ENCODE assay signal across 8 cellular contexts in the genomic region with DNA sequence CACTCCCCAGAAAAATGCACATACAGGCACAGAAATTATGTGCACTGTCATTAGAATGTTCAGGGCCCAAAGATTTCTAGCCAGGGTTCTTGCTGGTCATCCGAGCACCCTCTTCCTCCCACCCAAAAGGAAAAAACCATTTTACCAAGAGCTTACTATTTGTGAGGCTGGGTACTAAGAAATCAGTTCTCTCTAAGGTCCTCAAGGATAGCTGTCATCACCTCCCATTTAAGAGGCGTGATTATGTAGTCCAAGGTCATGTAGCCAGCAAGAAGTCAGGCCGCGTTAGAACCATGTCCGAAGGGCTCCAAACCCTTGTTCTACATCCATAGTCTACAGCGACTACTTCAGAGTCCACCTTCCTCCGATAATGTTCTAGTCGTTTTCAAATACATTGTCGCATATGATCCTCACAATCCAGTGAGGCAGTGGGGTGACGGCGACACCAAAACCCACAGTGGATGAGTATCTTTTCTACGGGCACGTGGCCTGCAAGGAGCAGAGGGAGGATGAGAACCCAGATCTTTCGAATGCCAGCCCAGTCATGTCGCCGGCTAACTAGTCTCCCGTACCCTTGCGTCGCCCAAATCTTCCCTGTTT. TPM values are rescaled to one million over a fixed set of nuclear protein-coding genes. Genes with fewer than 3 reads are reported as not detected.
DNase-seq lines count a peak whose midpoint lies in the region; ATAC-seq and TF ChIP-seq lines count a peak whose summit lies in the region.

No MANE protein-coding gene starts in this region.

- BruUV-seq in Panc1 (replicated peaks; lab: Mats Ljungman, UMichigan) = TSS peak; percentile 93

- intact Hi-C loops in Panc1 (cut with micrococcal nuclease; ENCODE audit: unreplicated experiment) = no loop called here

- H3K4me3 ChIP-seq in Panc1 (ENCODE audit: low read depth in 2 of 2, low read length in 2 of 2) (peak overlapping the region; percentile 77 to 99), astrocyte of the cerebellum (ENCODE audit: low read depth, low read length) (peak overlapping the region; percentile 98)

- POLR2A ChIA-PET in Panc1 (lab: Charles Lee) = interaction anchor here (0.5 to 1.2 kb wide), 3 partner anchors 12 to 215 kb away, joined by 3 read pairs; a partner anchor contains a TSS

- in situ Hi-C loops in Panc1 (cut with HindIII; ENCODE audit: low pct_unique_long_range_greater_than_20kb, low sequenced_read_pairs) = no loop called here
- in situ Hi-C loops in astrocyte of the cerebellum (cut with HindIII; ENCODE audit: low sequenced_read_pairs) = no loop called here

- peak overlapping the region; percentile 76 for H3K27ac ChIP-seq in 22Rv1
- H3K27ac ChIP-seq in Panc1 (ENCODE audit: low read length) = peak overlapping the region; percentile 92

- peaks cover 35% of the 10 kb centered on the region for H3K36me3 ChIP-seq in Panc1 (ENCODE audit: control insufficient read depth, insufficient read depth, low read length)

- DNase-seq in Panc1 (ENCODE audit: low read depth, low spot score) (peak; percentile 28), astrocyte of the cerebellum (ENCODE audit: low read depth) (no peak), inferior parietal cortex (ENCODE audit: extremely low spot score) (peak; percentile 6), SKM-1 treated with dmso at 0.1 percent for 144 hours (lab: John Stamatoyannopoulos, UW; ENCODE audit: unreplicated experiment) (no peak)
- peak; percentile 67 for DNase-seq in stimulated activated CD4-positive, alpha-beta T cell treated with anti-CD3 and anti-CD28 coated beads, Interleukin-1b, Interleukin-23, amount 100 ng/mL, for 48 hours

- no peaks in the 10 kb centered on the region for H3K9me3 ChIP-seq in Panc1 (ENCODE audit: control insufficient read depth, insufficient read depth, low read depth, low read length)

- TF ChIP-seq CTCF in 22Rv1 (IDR thresholded peaks at IDR 0.05) = no peak
- TF ChIP-seq CTCF in Panc1 (IDR thresholded peaks at IDR 0.05) = no peak
- TF ChIP-seq CTCF in astrocyte of the cerebellum (IDR thresholded peaks at IDR 0.05; ENCODE audit: low read depth, low read length, missing control alignments) = no peak

- H3K27me3 ChIP-seq in Panc1 (ENCODE audit: control insufficient read depth, insufficient read depth, low read length) = no peaks in the 10 kb centered on the region

- CTCF ChIA-PET in Panc1 (lab: Charles Lee) = no interaction called here

- ATAC-seq in GM18499 (IDR thresholded peaks at IDR 0.05; ENCODE audit: insufficient read depth, unreplicated experiment) = peak; percentile 13
- peak; percentile 32 for ATAC-seq in HG02938 (IDR thresholded peaks at IDR 0.05; ENCODE audit: unreplicated experiment)
- ATAC-seq in Panc1 = peak; percentile 65

- H3K4me1 ChIP-seq in Panc1 (ENCODE audit: control insufficient read depth, insufficient read depth, low read length) = peaks cover 4% of the 10 kb centered on the region

RNA-seq across cellular contexts. Expression of a gene that starts 0.6 kb away (rescaled TPM):
- 87.3 TPM for total RNA-seq in Panc1 (2021; ENCODE audit: unreplicated experiment)
- 147 TPM for polyA plus RNA-seq in Panc1 (2012; ENCODE audit: insufficient read length)

RNA-seq across cellular contexts. Expression of a gene that starts 0.8 kb away (rescaled TPM):
- total RNA-seq in Panc1 (2021; ENCODE audit: unreplicated experiment) = 166 TPM
- 157 TPM for polyA plus RNA-seq in Panc1 (2012; ENCODE audit: insufficient read length)

RNA-seq across cellular contexts. Expression of a gene that starts 11.8 kb away (rescaled TPM):
- total RNA-seq in Panc1 (2021; ENCODE audit: unreplicated experiment) = 19.7 TPM
- polyA plus RNA-seq in Panc1 (2012; ENCODE audit: insufficient read length) = 16.7 TPM

RNA-seq across cellular contexts. Expression of a gene that starts 12.1 kb away (rescaled TPM):
- 3.0 TPM for total RNA-seq in Panc1 (2021; ENCODE audit: unreplicated experiment)
- 1.3 TPM for polyA plus RNA-seq in Panc1 (2012; ENCODE audit: insufficient read length)

Comparison
In these comparisons a context has a peak if more than half of its experiments do, and no peak if none do; other contexts are left out.
1. ATAC-seq: peak in every context shown above with its lines; median percentile 65 in Panc1; 32 in HG02938; 13 in GM18499.
2. DNase-seq: peak in Panc1 (single experiment), inferior parietal cortex (single experiment) and stimulated activated CD4-positive, alpha-beta T cell treated with anti-CD3 and anti-CD28 coated beads, Interleukin-1b, Interleukin-23, amount 100 ng/mL, for 48 hours (single experiment); none in astrocyte of the cerebellum (single experiment) and SKM-1 treated with dmso at 0.1 percent for 144 hours (single experiment).